6 cellular contexts compared by ENCODE assay signal in the genomic region with DNA sequence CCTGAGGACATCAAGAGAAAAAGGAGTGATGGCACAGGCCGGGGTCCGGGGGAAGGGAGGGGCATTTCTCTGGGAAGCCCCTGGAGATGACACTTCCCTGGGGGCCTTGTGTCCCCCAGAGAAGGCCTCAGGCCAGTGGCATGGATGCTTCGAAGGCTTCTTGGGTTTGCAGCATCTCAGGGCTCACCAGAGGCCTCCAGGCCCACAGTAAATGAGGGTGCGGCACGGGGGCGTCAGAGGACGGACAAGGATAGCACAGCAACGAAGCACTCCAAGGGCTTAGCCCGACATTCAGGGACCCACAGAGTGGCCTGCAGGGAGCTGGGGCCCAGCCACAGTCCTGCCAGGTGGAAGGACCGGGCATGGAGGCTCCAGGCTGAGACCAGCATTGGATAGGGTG.
"Had no signal": no experiment of that assay in that cellular context is flagged by ENCODE, and none has a peak within 500 bp of the region (broad histone marks: within the 10 kb centered on the region; RNA-seq: fewer than 3 reads in every experiment).

No MANE protein-coding gene starts in this region.

- H3K4me3 ChIP-seq: GM23338 had no signal

- H3K4me3 Mint-ChIP-seq: GM23338, H9, IgD-negative memory B cell had no signal

- H3K36me3 Mint-ChIP-seq: IgD-negative memory B cell had no signal

- H3K27ac Mint-ChIP-seq: GM23338, H9 had no signal

- DNase-seq: H9, HCEC 1CT, KBM-7 had no signal

- H3K9me3 Mint-ChIP-seq: IgD-negative memory B cell had no signal

- H3K4me2 ChIP-seq: GM23338 had no signal

- H2AFZ ChIP-seq: GM23338 had no signal

- H3K27ac ChIP-seq: HL-60 had no signal
